In genomic region chr10:64277536-64277935, GRCh38 we compare ENCODE assay signal across 19 cellular contexts.
DNase-seq lines count a peak whose midpoint lies in the region; ATAC-seq and TF ChIP-seq lines count a peak whose summit lies in the region.
"Had no signal": no experiment of that assay in that cellular context is flagged by ENCODE, and none has a peak within 500 bp of the region (broad histone marks: within the 10 kb centered on the region; RNA-seq: fewer than 3 reads in every experiment).

No MANE protein-coding gene starts in this region.

- no peak for TF ChIP-seq CTCF in ovary (IDR thresholded peaks at IDR 0.05)

- H3K36me3 ChIP-seq in ovary (no peaks in the 10 kb centered on the region), aorta (ENCODE audit: control insufficient read depth in 1 of 2, insufficient read depth in 2 of 2, low read length in 1 of 2) (no peaks in the 10 kb centered on the region)
- H3K36me3 ChIP-seq: BE2C had no signal

- WGBS in ovary, 3 donors: 77 to 84% (median 79%) methylated on average over 3 of the region's 3 CpGs
- 54 to 66% methylated on average over 3 of the region's 3 CpGs for WGBS in aorta, 2 donors

- ATAC-seq in aorta (ENCODE audit: low FRiP score): no peak
- ATAC-seq: GM23338, HCT116 had no signal

- H3K27me3 ChIP-seq in ovary (no peaks in the 10 kb centered on the region), aorta (ENCODE audit: control insufficient read depth in 1 of 2, insufficient read depth in 2 of 2, low read length in 1 of 2) (no peaks in the 10 kb centered on the region)
- H3K27me3 ChIP-seq: BE2C had no signal

- no peak for DNase-seq in caudate nucleus (lab: John Stamatoyannopoulos, UW)
- peak; percentile 63 for DNase-seq in globus pallidus (ENCODE audit: low spot score)
- DNase-seq in pons (ENCODE audit: low spot score): peak; percentile 74
- DNase-seq in ovary: no peak
- DNase-seq in aorta: no peak
- DNase-seq in OCI-M1 (lab: John Stamatoyannopoulos, UW): no peak
- DNase-seq: BE2C; Caco-2; CD4-positive, CD25-positive, alpha-beta regulatory T cell; CD8-positive, alpha-beta memory T cell; DMS153; DMS79; GDM1; H7; HFFc6; IMR-90 had no signal

- H3K4me3 ChIP-seq in ovary: no peak overlapping the region
- no peak overlapping the region for H3K4me3 ChIP-seq in aorta (ENCODE audit: low read length in 2 of 2)
- H3K4me3 ChIP-seq: GM23338 had no signal

- intact Hi-C loops in ovary (cut with DNase I): no loop called here
- intact Hi-C loops in aorta (cut with DNase I): no loop called here

- no peak for TF ChIP-seq POLR2A in ovary (IDR thresholded peaks at IDR 0.05)

- no peaks in the 10 kb centered on the region for H3K9me3 ChIP-seq in ovary
- H3K9me3 ChIP-seq in aorta (ENCODE audit: control insufficient read depth, low read length): no peaks in the 10 kb centered on the region
- H3K9me3 ChIP-seq: BE2C, Caco-2 had no signal

- TF ChIP-seq EP300 in ovary (IDR thresholded peaks at IDR 0.05): no peak

- H3K4me1 ChIP-seq in ovary (ENCODE audit: insufficient read depth): no peaks in the 10 kb centered on the region
- no peaks in the 10 kb centered on the region for H3K4me1 ChIP-seq in aorta (ENCODE audit: control insufficient read depth in 1 of 2, insufficient read depth in 2 of 2, low read length in 2 of 2)
- H3K4me1 ChIP-seq: BE2C, Caco-2 had no signal

- H3K27ac ChIP-seq in caudate nucleus (ENCODE audit: low read depth, low read length) (peak overlapping the region; percentile 46), temporal lobe (ENCODE audit: low read depth, low read length) (peak overlapping the region; percentile 57), ovary (no peak overlapping the region), aorta (ENCODE audit: low read depth in 1 of 2, low read length in 2 of 2) (no peak overlapping the region)

Comparison
In these comparisons a context has a peak if more than half of its experiments do, and no peak if none do; other contexts are left out.
1. DNase-seq: peak in globus pallidus (single experiment) and pons (single experiment); none in caudate nucleus (0 of 61), ovary (0 of 5), aorta (0 of 2) and OCI-M1 (single experiment).
2. H3K27ac ChIP-seq: peak in caudate nucleus (single experiment) and temporal lobe (single experiment); none in ovary (0 of 2) and aorta (0 of 2).